Comparison of ENCODE assay signal across 29 cellular contexts in genomic region chr5:77987988-77988387, GRCh38.
"Had no signal": no experiment of that assay in that cellular context is flagged by ENCODE, and none has a peak within 500 bp of the region (broad histone marks: within the 10 kb centered on the region; RNA-seq: fewer than 3 reads in every experiment).

No MANE protein-coding gene starts in this region.

- H3K4me1 ChIP-seq: esophagus squamous epithelium, gastroesophageal sphincter had no signal

- ATAC-seq: activated CD4-positive, alpha-beta T cell treated with anti-CD3 and anti-CD28 coated beads for 36 hours; activated CD8-positive, alpha-beta memory T cell treated with anti-CD3 and anti-CD28 coated beads, Interleukin-2, amount 10 ng/mL, durations not matched to agents 7 days and 5 days; activated CD8-positive, alpha-beta T cell treated with anti-CD3 and anti-CD28 coated beads, Interleukin-2, amount 10 ng/mL, durations not matched to agents 7 days and 5 days; gastroesophageal sphincter; heart right ventricle; T-helper 17 cell had no signal

- H3K27ac ChIP-seq: brain microvascular endothelial cell, epithelial cell of prostate, esophagus squamous epithelium, gastroesophageal sphincter, heart right ventricle had no signal

- FAIRE-seq: astrocyte, bronchial epithelial cell, colon, endometrium, endothelial cell of umbilical vein had no signal

- H3K4me3 ChIP-seq: esophagus squamous epithelium, gastroesophageal sphincter, heart right ventricle had no signal

- H3K36me3 ChIP-seq: brain microvascular endothelial cell had no signal

- H3K9me3 ChIP-seq: esophagus squamous epithelium, gastroesophageal sphincter, heart right ventricle had no signal

- DNase-seq: activated CD4-positive, alpha-beta memory T cell treated with anti-CD3 and anti-CD28 coated beads for 36 hours; activated CD4-positive, alpha-beta T cell treated with anti-CD3 and anti-CD28 coated beads for 36 hours; activated CD4-positive, alpha-beta T cell treated with anti-CD3 and anti-CD28 coated beads, Interleukin-2, amount 10 ng/mL, durations not matched to agents 24 days and 14 days; activated CD4-positive, CD25-positive, alpha-beta regulatory T cell; activated CD4-positive, CD25-positive, alpha-beta regulatory T cell treated with anti-CD3 and anti-CD28 coated beads, Interleukin-2, amount 50 U/mL, for 72 hours; activated CD8-positive, alpha-beta memory T cell treated with anti-CD3 and anti-CD28 coated beads, Interleukin-2, amount 10 ng/mL, durations not matched to agents 7 days and 5 days; activated CD8-positive, alpha-beta memory T cell treated with anti-CD3 and anti-CD28 coated beads, Interleukin-2, amount 50 U/mL, for 4 hours; activated CD8-positive, alpha-beta T cell treated with anti-CD3 and anti-CD28 coated beads, Interleukin-2, amount 10 ng/mL, durations not matched to agents 7 days and 5 days; activated effector memory CD4-positive, alpha-beta T cell treated with anti-CD3 and anti-CD28 coated beads, Interleukin-2, amount 50 U/mL, for 16 hours; activated naive CD4-positive, alpha-beta T cell treated with anti-CD3 and anti-CD28 coated beads for 36 hours; activated naive CD8-positive, alpha-beta T cell treated with anti-CD3 and anti-CD28 coated beads, Interleukin-2, amount 10 ng/mL, durations not matched to agents 7 days and 5 days; activated T-cell treated with anti-CD3 and anti-CD28 coated beads, Interleukin-2, amount 50 U/mL, for 1 hour; activated T-cell treated with anti-CD3 and anti-CD28 coated beads, Interleukin-2, amount 50 U/mL, for 48 hours; brain microvascular endothelial cell; cortex of kidney; dermis blood vessel endothelial cell; effector CD8-positive, alpha-beta T cell; esophagus squamous epithelium; foreskin melanocyte; heart right ventricle; T-helper 1 cell; T-helper 17 cell had no signal

- H3K27me3 ChIP-seq: brain microvascular endothelial cell, esophagus squamous epithelium, gastroesophageal sphincter had no signal
